Comparison of ENCODE assay signal across 19 cellular contexts in genomic region chr7:34523233-34523918, GRCh38.
DNase-seq lines count a peak whose midpoint lies in the region; ATAC-seq, FAIRE-seq and TF ChIP-seq lines count a peak whose summit lies in the region.
"Had no signal": no experiment of that assay in that cellular context is flagged by ENCODE, and none has a peak within 500 bp of the region (broad histone marks: within the 10 kb centered on the region; RNA-seq: fewer than 3 reads in every experiment).

No MANE protein-coding gene starts in this region.

- TF ChIP-seq CTCF in HepG2 (CRISPR knock-in tag; IDR thresholded peaks at IDR 0.05) = no peak
- TF ChIP-seq CTCF in right lobe of liver (IDR thresholded peaks at IDR 0.05) = no peak
- no peak for TF ChIP-seq CTCF in fibroblast of mammary gland (conservative IDR thresholded peaks at IDR 0.05; ENCODE audit: control insufficient read depth, insufficient read depth, low read depth, low read length)

- no peak overlapping the region for H3K9ac ChIP-seq in HepG2 (ENCODE audit: insufficient read depth, low read depth, low read length)
- H3K9ac ChIP-seq: neural progenitor cell had no signal

- FAIRE-seq in HepG2 (lab: Jason Lieb, UNC) (no peak), frontal cortex (lab: Jason Lieb, UNC) (no peak)
- FAIRE-seq: A204.1, GM18507 had no signal

- H3K9me3 ChIP-seq in HepG2 (ENCODE audit: low read length) (no peaks in the 10 kb centered on the region), right lobe of liver (no peaks in the 10 kb centered on the region)
- H3K9me3 ChIP-seq: SJSA1, upper lobe of right lung had no signal

- H3K79me2 ChIP-seq in HepG2 (ENCODE audit: insufficient read depth, low read length) = no peaks in the 10 kb centered on the region

- no peaks in the 10 kb centered on the region for H4K20me1 ChIP-seq in HepG2 (ENCODE audit: insufficient read depth, low read length)

- DNase-seq in HepG2 (ENCODE audit: low spot score) (no peak), right lobe of liver (no peak), SK-MEL-5 (ENCODE audit: low read depth, low spot score) (peak; percentile 51), fibroblast of mammary gland (ENCODE audit: low read depth) (peak; percentile 1), frontal cortex (ENCODE audit: low spot score in 2 of 2) (no peak), NCI-H2227 treated with DMSO at 0.1 percent for 48 hours (lab: John Stamatoyannopoulos, UW) (no peak)
- DNase-seq: activated CD8-positive, alpha-beta T cell treated with anti-CD3 and anti-CD28 coated beads, Interleukin-2, amount 10 ng/mL, durations not matched to agents 7 days and 5 days; dermis blood vessel endothelial cell; NCI-H1436; spleen; upper lobe of right lung had no signal

- TF ChIP-seq EP300 in HepG2 (IDR thresholded peaks at IDR 0.05; ENCODE audit: low read depth in 2 of 2, low read length in 2 of 2) (no peak), HepG2 (CRISPR knock-in tag; IDR thresholded peaks at IDR 0.05; ENCODE audit: borderline replicate concordance) (no peak)

- H2AFZ ChIP-seq in HepG2 (ENCODE audit: low read length) = no peak overlapping the region
- H2AFZ ChIP-seq: neural progenitor cell had no signal

- intact Hi-C loops in HepG2 (cut with micrococcal nuclease; ENCODE audit: unreplicated experiment) (no loop called here), right lobe of liver (cut with DNase I) (no loop called here)

- POLR2A ChIA-PET in HepG2 (lab: Yijun Ruan, JAX) = no interaction called here

- TF ChIP-seq POLR2A in HepG2 (IDR thresholded peaks at IDR 0.05; ENCODE audit: insufficient read depth in 1 of 2, low read depth in 2 of 2, low read length in 2 of 2) (no peak), right lobe of liver (IDR thresholded peaks at IDR 0.05) (no peak)

- H3K4me3 ChIP-seq in HepG2 (replicated peaks in 1 of 3; ENCODE audit: insufficient read depth in 1 of 3, low read depth in 2 of 3, low read length in 3 of 3) = no peak overlapping the region
- no peak overlapping the region for H3K4me3 ChIP-seq in right lobe of liver
- no peak overlapping the region for H3K4me3 ChIP-seq in fibroblast of mammary gland (ENCODE audit: control insufficient read depth, low read depth, low read length)
- H3K4me3 ChIP-seq: neural progenitor cell, SJSA1, spleen, upper lobe of right lung had no signal

- H3K27me3 ChIP-seq in HepG2 (ENCODE audit: control insufficient read depth in 1 of 2, insufficient read depth in 2 of 2, low read length in 2 of 2) = no peaks in the 10 kb centered on the region
- no peaks in the 10 kb centered on the region for H3K27me3 ChIP-seq in right lobe of liver
- H3K27me3 ChIP-seq: neural progenitor cell, SJSA1, spleen, upper lobe of right lung had no signal

- H3K36me3 ChIP-seq in HepG2 (replicated peaks in 1 of 2; ENCODE audit: control insufficient read depth in 1 of 2, insufficient read depth in 2 of 2, low read length in 2 of 2) (peaks cover 0 to 7% of the 10 kb centered on the region in 2 experiments; a peak in 1 of 5 replicates), right lobe of liver (no peaks in the 10 kb centered on the region)
- H3K36me3 ChIP-seq: SJSA1, spleen, upper lobe of right lung had no signal

- ATAC-seq in HepG2 (no peak), right lobe of liver (no peak), GM21528 (IDR thresholded peaks at IDR 0.05; ENCODE audit: low FRiP score, unreplicated experiment) (no peak), HG03139 (IDR thresholded peaks at IDR 0.05; ENCODE audit: unreplicated experiment) (no peak)
- ATAC-seq: activated CD8-positive, alpha-beta T cell treated with anti-CD3 and anti-CD28 coated beads, Interleukin-2, amount 10 ng/mL, durations not matched to agents 7 days and 5 days; left lobe of liver; upper lobe of right lung had no signal

- no TSS peak for BruUV-seq in HepG2 (replicated peaks; lab: Mats Ljungman, UMichigan)

- H3K4me2 ChIP-seq in HepG2 (ENCODE audit: low read depth, low read length) = no peak overlapping the region
- H3K4me2 ChIP-seq: neural progenitor cell had no signal

- H3K4me1 ChIP-seq in HepG2 (ENCODE audit: insufficient read depth, low read length) (no peaks in the 10 kb centered on the region), right lobe of liver (no peaks in the 10 kb centered on the region)
- H3K4me1 ChIP-seq: neural progenitor cell, SJSA1, spleen, upper lobe of right lung had no signal

- WGBS in HepG2 (ENCODE audit: low lambda C conversion rate) = 91% methylated on average over 5 of the region's 5 CpGs
- 54% methylated on average over 5 of the region's 5 CpGs for whole genome bisulfite sequencing in right lobe of liver (ENCODE audit: insufficient coverage, low coverage, low lambda C conversion rate, missing lambda C conversion rate)

- no peak for TF ChIP-seq RAD21 in HepG2 (CRISPR knock-in tag; IDR thresholded peaks at IDR 0.05)

- in situ Hi-C loops in HepG2 (cut with HindIII; ENCODE audit: extremely low pct_ligation_motif_present, low pct_unique_long_range_greater_than_20kb) = no loop called here
- in situ Hi-C loops in SK-MEL-5 (cut with HindIII; ENCODE audit: low pct_unique_long_range_greater_than_20kb, low sequenced_read_pairs) = no loop called here

- H3K27ac ChIP-seq in HepG2 (ENCODE audit: extremely low read length, insufficient read depth, low read length) (no peak overlapping the region), right lobe of liver (no peak overlapping the region)
- H3K27ac ChIP-seq: epithelial cell of prostate, neural progenitor cell, SJSA1, spleen, upper lobe of right lung had no signal

- CTCF ChIA-PET in HepG2 (lab: Yijun Ruan, JAX; ENCODE audit: low intra/inter-chr PET ratio, low total read pairs) = no interaction called here

TF ChIP-seq in HepG2, 621 proteins besides CTCF, POLR2A, EP300 and RAD21:
- TF ChIP-seq SKI (IDR thresholded peaks at IDR 0.05; ENCODE audit: partially characterized antibody) (no peak), MAFK (conservative IDR thresholded peaks at IDR 0.05 in 1 of 2, IDR thresholded peaks at IDR 0.05 in 1 of 2; ENCODE audit: low read length in 2 of 2) (peak; percentile 34 to 51; a peak in 3 of 4 replicates), NFE2L2 (IDR thresholded peaks at IDR 0.05; ENCODE audit: low read length) (peak; percentile 63), MAFF (IDR thresholded peaks at IDR 0.05; ENCODE audit: low read depth, low read length) (peak; percentile 34; the same call in 1 of the 2 replicates)
- TF ChIP-seq, protein P1, sequence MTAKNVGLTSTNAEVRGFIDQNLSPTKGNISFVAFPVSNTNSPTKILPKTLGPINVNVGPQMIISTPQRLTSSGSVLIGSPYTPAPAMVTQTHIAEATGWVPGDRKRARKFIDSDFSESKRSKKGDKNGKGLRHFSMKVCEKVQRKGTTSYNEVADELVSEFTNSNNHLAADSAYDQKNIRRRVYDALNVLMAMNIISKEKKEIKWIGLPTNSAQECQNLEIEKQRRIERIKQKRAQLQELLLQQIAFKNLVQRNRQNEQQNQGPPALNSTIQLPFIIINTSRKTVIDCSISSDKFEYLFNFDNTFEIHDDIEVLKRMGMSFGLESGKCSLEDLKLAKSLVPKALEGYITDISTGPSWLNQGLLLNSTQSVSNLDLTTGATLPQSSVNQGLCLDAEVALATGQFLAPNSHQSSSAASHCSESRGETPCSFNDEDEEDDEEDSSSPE (CRISPR knock-in tag; IDR thresholded peaks at IDR 0.05) = no peak

Comparison
In these comparisons a context has a peak if more than half of its experiments do, and no peak if none do; other contexts are left out.
1. DNase-seq: peak in SK-MEL-5 (single experiment) and fibroblast of mammary gland (single experiment); none in HepG2 (single experiment), right lobe of liver (0 of 3), frontal cortex (0 of 2) and NCI-H2227 treated with DMSO at 0.1 percent for 48 hours (single experiment).